19 cellular contexts compared by ENCODE assay signal in genomic region chr6:144315981-144316865, GRCh38. TPM values are rescaled to one million over a fixed set of nuclear protein-coding genes. Genes with fewer than 3 reads are reported as not detected.
DNase-seq lines count a peak whose midpoint lies in the region; ATAC-seq and FAIRE-seq lines count a peak whose summit lies in the region.
"Had no signal": no experiment of that assay in that cellular context is flagged by ENCODE, and none has a peak within 500 bp of the region (broad histone marks: within the 10 kb centered on the region; RNA-seq: fewer than 3 reads in every experiment).

No MANE protein-coding gene starts in this region.

- FAIRE-seq in RCC 7860 (lab: Jason Lieb, UNC) = peak; percentile 76
- FAIRE-seq: astrocyte, keratinocyte had no signal

- peak overlapping the region; percentile 54 for H3K27ac ChIP-seq in skeletal muscle tissue (ENCODE audit: low read depth, low read length)
- H3K27ac ChIP-seq: suprapubic skin had no signal

- H3K9me3 ChIP-seq in skeletal muscle tissue (ENCODE audit: control insufficient read depth in 3 of 3, low read length in 3 of 3) = no peaks in the 10 kb centered on the region
- H3K9me3 ChIP-seq: suprapubic skin had no signal

- intact Hi-C loops in left cardiac atrium (cut with DNase I) = no loop called here

- ATAC-seq in GM19025 (IDR thresholded peaks at IDR 0.05; ENCODE audit: low read depth, unreplicated experiment) (peak; percentile 56), GM21825 (IDR thresholded peaks at IDR 0.05; ENCODE audit: unreplicated experiment) (peak; percentile 77), left cardiac atrium (no peak)
- ATAC-seq: naive thymus-derived CD4-positive, alpha-beta T cell; sciatic nerve had no signal

- H3K36me3 ChIP-seq in skeletal muscle tissue (ENCODE audit: control insufficient read depth in 3 of 3, insufficient read depth in 3 of 3, low read length in 3 of 3) = no peaks in the 10 kb centered on the region
- H3K36me3 ChIP-seq: suprapubic skin had no signal

- peaks cover 22 to 41% (median 38%) of the 10 kb centered on the region in 3 donors for H3K4me1 ChIP-seq in skeletal muscle tissue (ENCODE audit: control insufficient read depth in 3 of 3, insufficient read depth in 3 of 3, low read length in 3 of 3)

- no peaks in the 10 kb centered on the region for H3K27me3 ChIP-seq in skeletal muscle tissue (ENCODE audit: control insufficient read depth in 3 of 3, insufficient read depth in 3 of 3, low read length in 3 of 3)
- H3K27me3 ChIP-seq: suprapubic skin had no signal

- DNase-seq in RCC 7860 (ENCODE audit: low spot score) = no peak
- DNase-seq in NOMO-1 (lab: John Stamatoyannopoulos, UW; ENCODE audit: unreplicated experiment in 2 of 2) = no peak
- no peak for DNase-seq in SHP77 (lab: John Stamatoyannopoulos, UW)
- no peak for DNase-seq in left cardiac atrium
- no peak for DNase-seq in stimulated activated CD8-positive, alpha-beta memory T cell treated with anti-CD3 and anti-CD28 coated beads, Interleukin-4, amount 100 ng/mL, for 48 hours
- DNase-seq: activated CD4-positive, alpha-beta T cell treated with anti-CD3 and anti-CD28 coated beads for 1 hour; activated T-cell treated with anti-CD3 and anti-CD28 coated beads, Interleukin-2, amount 50 U/mL, for 48 hours; CD8-positive, alpha-beta memory T cell; effector CD4-positive, alpha-beta T cell; foreskin melanocyte; GF-D8; naive thymus-derived CD4-positive, alpha-beta T cell had no signal

- H3K9ac ChIP-seq in skeletal muscle tissue (ENCODE audit: low read depth in 1 of 3, low read length in 3 of 3) = no peak overlapping the region

- no peak overlapping the region for H3K4me3 ChIP-seq in skeletal muscle tissue (ENCODE audit: low read length in 3 of 3)
- H3K4me3 ChIP-seq: suprapubic skin had no signal

RNA-seq across cellular contexts. Expression of gene UTRN, which starts 31.1 kb away (rescaled TPM):
- total RNA-seq in skeletal muscle tissue = 149 TPM
- total RNA-seq in left cardiac atrium = 10 to 100 TPM; 79.8 to 86.0 TPM

Comparison
In these comparisons a context has a peak if more than half of its experiments do, and no peak if none do; other contexts are left out.
1. ATAC-seq: peak in GM19025 (single experiment) and GM21825 (single experiment); none in left cardiac atrium (0 of 2).